Comparison of ENCODE assay signal across 8 cellular contexts in genomic region chr1:78607334-78607927, GRCh38. TPM values are rescaled to one million over a fixed set of nuclear protein-coding genes. Genes with fewer than 3 reads are reported as not detected.
DNase-seq lines count a peak whose midpoint lies in the region; ATAC-seq, FAIRE-seq and TF ChIP-seq lines count a peak whose summit lies in the region.

No MANE protein-coding gene starts in this region.

- ATAC-seq in Right ventricle myocardium superior (ENCODE audit: poor library complexity): peak; percentile 49
- ATAC-seq in PC-3: peak; percentile 64

- H3K27me3 ChIP-seq in right atrium auricular region (no peaks in the 10 kb centered on the region), PC-3 (ENCODE audit: low read length) (no peaks in the 10 kb centered on the region), tibial nerve (no peaks in the 10 kb centered on the region), small intestine (ENCODE audit: control insufficient read depth in 2 of 2, insufficient read depth in 2 of 2, low read length in 2 of 2) (no peaks in the 10 kb centered on the region), sigmoid colon (no peaks in the 10 kb centered on the region)

- peaks cover 0 to 6% of the 10 kb centered on the region in 2 donors for H3K4me1 ChIP-seq in right atrium auricular region
- H3K4me1 ChIP-seq in PC-3 (ENCODE audit: insufficient read depth, low read length): peaks cover 22% of the 10 kb centered on the region
- peaks cover 0 to 10% (median 0%) of the 10 kb centered on the region in 4 donors for H3K4me1 ChIP-seq in tibial nerve
- no peaks in the 10 kb centered on the region for H3K4me1 ChIP-seq in small intestine (ENCODE audit: control insufficient read depth in 2 of 2, insufficient read depth in 1 of 2, low read depth in 1 of 2, low read length in 1 of 2)
- H3K4me1 ChIP-seq in sigmoid colon: peaks cover 0 to 5% (median 0%) of the 10 kb centered on the region in 4 donors

- H3K9me2 ChIP-seq in PC-3 (replicated peaks; ENCODE audit: low read length): no peaks in the 10 kb centered on the region

- H3K9me3 ChIP-seq in right atrium auricular region: no peaks in the 10 kb centered on the region
- no peaks in the 10 kb centered on the region for H3K9me3 ChIP-seq in PC-3 (ENCODE audit: low read length)
- H3K9me3 ChIP-seq in tibial nerve: no peaks in the 10 kb centered on the region
- no peaks in the 10 kb centered on the region for H3K9me3 ChIP-seq in small intestine (ENCODE audit: control insufficient read depth, low read depth)
- H3K9me3 ChIP-seq in sigmoid colon: no peaks in the 10 kb centered on the region

- H3K36me3 ChIP-seq in right atrium auricular region (no peaks in the 10 kb centered on the region), PC-3 (ENCODE audit: low read depth, low read length) (no peaks in the 10 kb centered on the region), tibial nerve (no peaks in the 10 kb centered on the region), small intestine (ENCODE audit: control insufficient read depth in 2 of 2, insufficient read depth in 2 of 2, low read length in 2 of 2) (no peaks in the 10 kb centered on the region), sigmoid colon (no peaks in the 10 kb centered on the region)

- H3K9ac ChIP-seq in PC-3 (ENCODE audit: low read length): peak overlapping the region; percentile 8; the same call in 1 of the 2 replicates

- H3K27ac ChIP-seq in right atrium auricular region (no peak overlapping the region), PC-3 (ENCODE audit: low read length) (peak overlapping the region; percentile 57), tibial nerve (no peak overlapping the region), small intestine (ENCODE audit: low read depth in 1 of 2, low read length in 1 of 2) (no peak overlapping the region), sigmoid colon (no peak overlapping the region)

- intact Hi-C loops in Right ventricle myocardium superior (cut with DNase I): loop anchor here (10.0 kb wide), 1 partner anchor 463 kb away; no protein-coding TSS in a partner anchor
- intact Hi-C loops in PC-3 (cut with micrococcal nuclease): loop anchor here (1.0 to 5.0 kb wide), 7 partner anchors 105 to 476 kb away; no protein-coding TSS in a partner anchor
- intact Hi-C loops in sigmoid colon (cut with DNase I): loop anchor here (1.0 kb wide), 1 partner anchor 462 kb away; no protein-coding TSS in a partner anchor

- 0 out of 2 replicates have a peak overlapping the region, but pooled peaks have one; percentile 2 for H3K4me2 ChIP-seq in PC-3 (ENCODE audit: low read length)

- POLR2A ChIA-PET in PC-3 (lab: Charles Lee; ENCODE audit: unreplicated experiment): no interaction called here

- 88 to 89% methylated on average over 5 of the region's 5 CpGs for WGBS in tibial nerve, 2 donors
- 87 to 92% (median 92%) methylated on average over 5 of the region's 5 CpGs for WGBS in small intestine, 3 donors
- WGBS in sigmoid colon, 2 donors: 83 to 84% methylated on average over 5 of the region's 5 CpGs

- no peaks in the 10 kb centered on the region for H3F3A ChIP-seq in PC-3 (ENCODE audit: low read length, unreplicated experiment)

- TF ChIP-seq POLR2A in tibial nerve (IDR thresholded peaks at IDR 0.05) (no peak), sigmoid colon (IDR thresholded peaks at IDR 0.05) (no peak)

- TF ChIP-seq CTCF in right atrium auricular region (IDR thresholded peaks at IDR 0.05): peak in 1 of 2 donors; percentile 68
- TF ChIP-seq CTCF in PC-3 (conservative IDR thresholded peaks at IDR 0.05; ENCODE audit: low read depth, low read length): peak; percentile 78
- TF ChIP-seq CTCF in fibroblast of pulmonary artery (IDR thresholded peaks at IDR 0.05; ENCODE audit: low read length, missing control alignments): peak; percentile 53
- peak; percentile 45 to 76 (median 49) for TF ChIP-seq CTCF in tibial nerve (IDR thresholded peaks at IDR 0.05)
- peak in 2 of 4 experiments; percentile 39 to 55 for TF ChIP-seq CTCF in sigmoid colon (IDR thresholded peaks at IDR 0.05)

- H3K4me3 ChIP-seq in right atrium auricular region (no peak overlapping the region), PC-3 (ENCODE audit: low read length) (no peak overlapping the region), fibroblast of pulmonary artery (replicated peaks; ENCODE audit: low read depth, low read length) (no peak overlapping the region), tibial nerve (no peak overlapping the region), small intestine (ENCODE audit: low read depth in 1 of 2, low read length in 2 of 2) (no peak overlapping the region), sigmoid colon (no peak overlapping the region)

- no peaks in the 10 kb centered on the region for H3K79me2 ChIP-seq in PC-3 (ENCODE audit: low read length)

- H2AFZ ChIP-seq in PC-3 (ENCODE audit: low read length): peak overlapping the region; percentile 45; the same call in 1 of the 2 replicates

- H4K20me1 ChIP-seq in PC-3 (ENCODE audit: low read length): no peaks in the 10 kb centered on the region

- TF ChIP-seq EP300 in tibial nerve (IDR thresholded peaks at IDR 0.05): no peak
- no peak for TF ChIP-seq EP300 in sigmoid colon (IDR thresholded peaks at IDR 0.05)

- no peak for FAIRE-seq in small intestine (lab: Jason Lieb, UNC)

- CTCF ChIA-PET in PC-3 (lab: Charles Lee): interaction anchor here (0.6 kb wide), 1 partner anchor 462 kb away, joined by 3 read pairs; no protein-coding TSS in a partner anchor

- BruUV-seq in PC-3 (replicated peaks; lab: Mats Ljungman, UMichigan): no TSS peak

- DNase-seq in Right ventricle myocardium superior: no peak
- DNase-seq in right atrium auricular region (ENCODE audit: low spot score): no peak
- DNase-seq in PC-3: peak; percentile 69
- DNase-seq in fibroblast of pulmonary artery (ENCODE audit: low read depth): peak; percentile 66
- peak in 1 of 2 donors; percentile 29 for DNase-seq in tibial nerve (ENCODE audit: low spot score in 2 of 2)
- no peak for DNase-seq in small intestine
- DNase-seq in activated T-cell treated with anti-CD3 and anti-CD28 coated beads, Interleukin-2, amount 50 U/mL, for 48 hours: no peak
- DNase-seq in sigmoid colon: no peak

RNA-seq across cellular contexts. Expression of gene IFI44L, which starts 12.8 kb away (rescaled TPM):
- total RNA-seq in Right ventricle myocardium superior: 3.3 TPM
- total RNA-seq in right atrium auricular region: 1 to 10 TPM; 3.3 to 4.4 TPM
- 4.1 and 5.5 TPM in 2 replicates for total RNA-seq in PC-3 (2014; rRNA removed)
- 10 to 100 TPM in 3 of 4 donors, 1 to 10 TPM in 1; 7.3 to 25.8 (median 13.2) TPM for total RNA-seq in tibial nerve
- 1 to 10 TPM in 2 of 3 donors, under 1 TPM in 1; 0.45 to 8.4 (median 1.9) TPM for polyA plus RNA-seq in small intestine
- 10 to 100 TPM in 2 of 4 donors, 1 to 10 TPM in 2; 3.0 to 18.2 (median 9.4) TPM for total RNA-seq in sigmoid colon
- polyA plus RNA-seq in sigmoid colon: 10 to 100 TPM in 1 of 3 donors, 1 to 10 TPM in 2; 1.6 to 18.4 (median 2.4) TPM

RNA-seq across cellular contexts. Expression of gene IFI44, which starts 42.2 kb away (rescaled TPM):
- 6.7 TPM for total RNA-seq in Right ventricle myocardium superior
- 1 to 10 TPM; 6.9 to 8.1 TPM for total RNA-seq in right atrium auricular region
- total RNA-seq in PC-3 (2014; rRNA removed): 7.1 and 10.4 TPM in 2 replicates
- total RNA-seq in tibial nerve: 10 to 100 TPM; 19.8 to 39.8 (median 27.3) TPM
- polyA plus RNA-seq in small intestine: 10 to 100 TPM in 2 of 3 donors, 1 to 10 TPM in 1; 6.3 to 29.0 (median 16.2) TPM
- total RNA-seq in sigmoid colon: 10 to 100 TPM; 13.7 to 23.0 (median 20.2) TPM
- polyA plus RNA-seq in sigmoid colon: 10 to 100 TPM in 2 of 3 donors, 1 to 10 TPM in 1; 3.9 to 29.5 (median 10.8) TPM

Comparison
In these comparisons a context has a peak if more than half of its experiments do, and no peak if none do; other contexts are left out.
1. DNase-seq: peak in PC-3 (single experiment) and fibroblast of pulmonary artery (single experiment); none in Right ventricle myocardium superior (single experiment), right atrium auricular region (single experiment), small intestine (single experiment), activated T-cell treated with anti-CD3 and anti-CD28 coated beads, Interleukin-2, amount 50 U/mL, for 48 hours (0 of 2) and sigmoid colon (single experiment).